In genomic region chr10:68086910-68087309, GRCh38 we compare ENCODE assay signal across 2 cellular contexts.
TF ChIP-seq lines count a peak whose summit lies in the region.

No MANE protein-coding gene starts in this region.

TF ChIP-seq in IMR-90, 13 proteins besides CTCF, POLR2A, EP300 and RAD21:
- TF ChIP-seq ELK1 (IDR thresholded peaks at IDR 0.05; ENCODE audit: borderline replicate concordance, low read depth, low read length) (no peak), SMC3 (IDR thresholded peaks at IDR 0.05; ENCODE audit: low read depth, low read length) (no peak), CHD1 (IDR thresholded peaks at IDR 0.05; ENCODE audit: low read depth, low read length) (no peak), BHLHE40 (IDR thresholded peaks at IDR 0.05; ENCODE audit: low read depth, low read length) (no peak), NFE2L2 (IDR thresholded peaks at IDR 0.05; ENCODE audit: low read depth, low read length) (no peak), CEBPB (IDR thresholded peaks at IDR 0.05; ENCODE audit: low read depth, low read length) (no peak), FOS (IDR thresholded peaks at IDR 0.05; ENCODE audit: low read depth, low read length) (no peak)

TF ChIP-seq in SK-N-SH, 30 proteins besides CTCF, POLR2A, EP300 and RAD21:
- TF ChIP-seq YY1 (IDR thresholded peaks at IDR 0.05; ENCODE audit: low read depth) (no peak), SIN3A (IDR thresholded peaks at IDR 0.05; ENCODE audit: borderline replicate concordance, low read depth, low read length) (no peak), NRF1 (IDR thresholded peaks at IDR 0.05; ENCODE audit: low read depth, low read length) (no peak), ZBTB33 (IDR thresholded peaks at IDR 0.05; ENCODE audit: borderline replicate concordance, low read depth) (no peak), MXI1 (IDR thresholded peaks at IDR 0.05; ENCODE audit: low read depth, low read length) (no peak), GABPA (IDR thresholded peaks at IDR 0.05; ENCODE audit: low read depth) (no peak), RXRA (IDR thresholded peaks at IDR 0.05; ENCODE audit: borderline replicate concordance, low read depth) (no peak), ELF1 (IDR thresholded peaks at IDR 0.05) (no peak), FOXJ3 (CRISPR knock-in tag; IDR thresholded peaks at IDR 0.05) (no peak), USF2 (IDR thresholded peaks at IDR 0.05; ENCODE audit: borderline replicate concordance, low read depth, low read length) (no peak), RFX5 (IDR thresholded peaks at IDR 0.05; ENCODE audit: low read length) (no peak)
- TF ChIP-seq, protein P1, sequence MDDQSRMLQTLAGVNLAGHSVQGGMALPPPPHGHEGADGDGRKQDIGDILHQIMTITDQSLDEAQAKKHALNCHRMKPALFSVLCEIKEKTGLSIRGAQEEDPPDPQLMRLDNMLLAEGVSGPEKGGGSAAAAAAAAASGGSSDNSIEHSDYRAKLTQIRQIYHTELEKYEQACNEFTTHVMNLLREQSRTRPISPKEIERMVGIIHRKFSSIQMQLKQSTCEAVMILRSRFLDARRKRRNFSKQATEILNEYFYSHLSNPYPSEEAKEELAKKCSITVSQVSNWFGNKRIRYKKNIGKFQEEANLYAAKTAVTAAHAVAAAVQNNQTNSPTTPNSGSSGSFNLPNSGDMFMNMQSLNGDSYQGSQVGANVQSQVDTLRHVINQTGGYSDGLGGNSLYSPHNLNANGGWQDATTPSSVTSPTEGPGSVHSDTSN (IDR thresholded peaks at IDR 0.05): no peak
